Comparison of ENCODE assay signal across 15 cellular contexts in genomic region chr16:50616883-50617629, GRCh38.
DNase-seq lines count a peak whose midpoint lies in the region; ATAC-seq and TF ChIP-seq lines count a peak whose summit lies in the region.
"Had no signal": no experiment of that assay in that cellular context is flagged by ENCODE, and none has a peak within 500 bp of the region (broad histone marks: within the 10 kb centered on the region; RNA-seq: fewer than 3 reads in every experiment).

No MANE protein-coding gene starts in this region.

- peak; percentile 18 for DNase-seq in NCI-H82 (lab: John Stamatoyannopoulos, UW)
- DNase-seq in NCI-H82 treated with DMSO at 0.1 percent for 48 hours (lab: John Stamatoyannopoulos, UW; ENCODE audit: unreplicated experiment): no peak
- peak; percentile 35 for DNase-seq in NCI-H1694 treated with DMSO at 0.1 percent for 48 hours (lab: John Stamatoyannopoulos, UW)
- DNase-seq in left ventricle myocardium superior: peak; percentile 64
- peak; percentile 43 for DNase-seq in prostate gland (ENCODE audit: low spot score)
- DNase-seq in natural killer cell treated with Interleukin-12 subunit alpha and Interleukin-12 subunit beta and Interleukin-15 and Interleukin-18, amount 100 ng/mL, for 72 hours (ENCODE audit: low spot score): no peak
- DNase-seq in Kasumi-1 (lab: John Stamatoyannopoulos, UW): no peak
- DNase-seq: activated CD4-positive, alpha-beta T cell treated with anti-CD3 and anti-CD28 coated beads for 48 hours; central memory CD4-positive, alpha-beta T cell; DMS153; SW 1271 had no signal

- H3K4me3 Mint-ChIP-seq in natural killer cell treated with Interleukin-12 subunit alpha and Interleukin-12 subunit beta and Interleukin-15 and Interleukin-18, amount 100 ng/mL, for 72 hours: no peak overlapping the region

- no peaks in the 10 kb centered on the region for H3K36me3 Mint-ChIP-seq in natural killer cell treated with Interleukin-12 subunit alpha and Interleukin-12 subunit beta and Interleukin-15 and Interleukin-18, amount 100 ng/mL, for 72 hours

- no peaks in the 10 kb centered on the region for H3K9me3 ChIP-seq in prostate gland
- H3K9me3 ChIP-seq: tibial nerve had no signal

- intact Hi-C loops in left ventricle myocardium superior (cut with micrococcal nuclease) (no loop called here), prostate gland (cut with DNase I) (no loop called here)

- peak overlapping the region in 1 of 2 donors; percentile 46 for H3K27ac Mint-ChIP-seq in natural killer cell treated with Interleukin-12 subunit alpha and Interleukin-12 subunit beta and Interleukin-15 and Interleukin-18, amount 100 ng/mL, for 72 hours

- H3K36me3 ChIP-seq in prostate gland: no peaks in the 10 kb centered on the region
- H3K36me3 ChIP-seq: tibial nerve had no signal

- H3K27me3 Mint-ChIP-seq in natural killer cell treated with Interleukin-12 subunit alpha and Interleukin-12 subunit beta and Interleukin-15 and Interleukin-18, amount 100 ng/mL, for 72 hours: peaks cover 3 to 7% of the 10 kb centered on the region in 2 donors

- TF ChIP-seq POLR2A in prostate gland (IDR thresholded peaks at IDR 0.05): no peak

- H3K4me1 ChIP-seq in prostate gland (replicated peaks): no peaks in the 10 kb centered on the region

- H3K9me3 Mint-ChIP-seq in natural killer cell treated with Interleukin-12 subunit alpha and Interleukin-12 subunit beta and Interleukin-15 and Interleukin-18, amount 100 ng/mL, for 72 hours: no peaks in the 10 kb centered on the region

- no peak overlapping the region for H3K4me3 ChIP-seq in prostate gland
- H3K4me3 ChIP-seq: skin epidermis, tibial nerve had no signal

- ATAC-seq in left ventricle myocardium superior (peak; percentile 84), HG03469 (IDR thresholded peaks at IDR 0.05; ENCODE audit: unreplicated experiment) (no peak)
- ATAC-seq in natural killer cell treated with Interleukin-12 subunit alpha and Interleukin-12 subunit beta and Interleukin-15 and Interleukin-18, amount 100 ng/mL, for 72 hours: no peak

- H3K27ac ChIP-seq in prostate gland: peak overlapping the region in 1 of 2 donors; percentile 9
- H3K27ac ChIP-seq: epithelial cell of prostate, tibial nerve had no signal

- whole genome bisulfite sequencing in prostate gland: 31% methylated on average over 11 of the region's 11 CpGs

- no peaks in the 10 kb centered on the region for H3K27me3 ChIP-seq in prostate gland (replicated peaks; ENCODE audit: insufficient read depth)
- H3K27me3 ChIP-seq: tibial nerve had no signal

- no peak for TF ChIP-seq CTCF in prostate gland (IDR thresholded peaks at IDR 0.05)

- H3K4me1 Mint-ChIP-seq in natural killer cell treated with Interleukin-12 subunit alpha and Interleukin-12 subunit beta and Interleukin-15 and Interleukin-18, amount 100 ng/mL, for 72 hours (ENCODE audit: low read depth in 2 of 2): no peaks in the 10 kb centered on the region

Comparison
In these comparisons a context has a peak if more than half of its experiments do, and no peak if none do; other contexts are left out.
1. DNase-seq: peak in NCI-H82 (single experiment), NCI-H1694 treated with DMSO at 0.1 percent for 48 hours (single experiment), left ventricle myocardium superior (single experiment) and prostate gland (single experiment); none in NCI-H82 treated with DMSO at 0.1 percent for 48 hours (single experiment), natural killer cell treated with Interleukin-12 subunit alpha and Interleukin-12 subunit beta and Interleukin-15 and Interleukin-18, amount 100 ng/mL, for 72 hours (single experiment) and Kasumi-1 (0 of 2).